Comparison of ENCODE assay signal across 27 cellular contexts in the genomic region with DNA sequence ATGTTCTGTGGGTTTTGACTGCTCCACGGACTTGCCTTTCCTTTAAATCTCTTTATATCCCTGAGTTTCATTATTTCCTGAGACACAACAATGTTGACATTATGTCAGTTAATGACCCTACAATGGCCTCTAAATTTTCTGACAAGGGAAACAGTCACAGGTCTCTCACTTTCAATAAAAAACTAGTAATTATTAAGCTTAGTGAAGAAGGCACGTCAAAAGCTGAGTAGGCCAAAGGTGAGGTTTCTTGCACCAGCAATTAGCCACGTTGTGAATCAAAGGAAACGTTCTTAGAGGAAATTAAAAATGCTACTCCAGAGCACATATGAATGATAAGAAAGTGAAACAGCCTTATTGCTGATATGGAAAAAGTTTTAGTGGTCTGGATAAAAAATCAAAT.
DNase-seq lines count a peak whose midpoint lies in the region; ATAC-seq and TF ChIP-seq lines count a peak whose summit lies in the region.
"Had no signal": no experiment of that assay in that cellular context is flagged by ENCODE, and none has a peak within 500 bp of the region (broad histone marks: within the 10 kb centered on the region; RNA-seq: fewer than 3 reads in every experiment).

No MANE protein-coding gene starts in this region.

- TF ChIP-seq CTCF in CD4-positive, alpha-beta T cell (IDR thresholded peaks at IDR 0.05) = no peak
- no peak for TF ChIP-seq CTCF in RWPE1 (conservative IDR thresholded peaks at IDR 0.05; ENCODE audit: low read depth)

- H3K36me3 Mint-ChIP-seq in CD4-positive, alpha-beta T cell (ENCODE audit: low read depth) = no peaks in the 10 kb centered on the region
- H3K36me3 Mint-ChIP-seq: CD4-positive, CD25-positive, alpha-beta regulatory T cell had no signal

- ATAC-seq in GM18511 (IDR thresholded peaks at IDR 0.05; ENCODE audit: unreplicated experiment) (peak; percentile 76), GM21619 (IDR thresholded peaks at IDR 0.05; ENCODE audit: unreplicated experiment) (peak; percentile 59), left colon (peak; percentile 82)
- ATAC-seq in CD4-positive, alpha-beta T cell (ENCODE audit: poor library complexity) = no peak
- ATAC-seq: HCT116 had no signal

- H3K4me3 Mint-ChIP-seq in CD4-positive, alpha-beta T cell = no peak overlapping the region
- H3K4me3 Mint-ChIP-seq: CD4-positive, CD25-positive, alpha-beta regulatory T cell; T-helper 1 cell treated with Interleukin-12 subunit alpha and Interleukin-12 subunit beta and Interleukin-4 antibody, amounts not matched to agents 30 μg/mL and 1 μg/mL, for 36 hours had no signal

- POLR2A ChIA-PET in CD4-positive, alpha-beta T cell (lab: Charles Lee) = no interaction called here
- POLR2A ChIA-PET in RWPE1 (lab: Yijun Ruan, JAX; ENCODE audit: low non-redundant PET) = no interaction called here

- no peak overlapping the region for H3K27ac Mint-ChIP-seq in CD4-positive, alpha-beta T cell
- H3K27ac Mint-ChIP-seq: CD4-positive, CD25-positive, alpha-beta regulatory T cell; T-helper 1 cell treated with Interleukin-12 subunit alpha and Interleukin-12 subunit beta and Interleukin-4 antibody, amounts not matched to agents 30 μg/mL and 1 μg/mL, for 36 hours had no signal

- no peaks in the 10 kb centered on the region for H3K9me3 ChIP-seq in CD4-positive, alpha-beta T cell (ENCODE audit: control insufficient read depth, low read length)
- H3K9me3 ChIP-seq: BLaER1, MG63, Peyer's patch had no signal

- intact Hi-C loops in left colon (cut with DNase I, micrococcal nuclease) = no loop called here
- intact Hi-C loops in CD4-positive, alpha-beta T cell (cut with DNase I, micrococcal nuclease) = no loop called here

- H3K9me3 Mint-ChIP-seq in CD4-positive, alpha-beta T cell = peaks cover 13% of the 10 kb centered on the region

- no peaks in the 10 kb centered on the region for H3K27me3 ChIP-seq in CD4-positive, alpha-beta T cell (ENCODE audit: control insufficient read depth, insufficient read depth, low read length)
- H3K27me3 ChIP-seq: BLaER1, MG63, Peyer's patch had no signal

- DNase-seq in HT-29 (ENCODE audit: low spot score) = peak; percentile 38
- no peak for DNase-seq in left colon
- DNase-seq in NOMO-1 treated with dmso at 0.1 percent for 144 hours (lab: John Stamatoyannopoulos, UW; ENCODE audit: unreplicated experiment) = no peak
- no peak for DNase-seq in NCI-H748 treated with DMSO at 0.1 percent for 48 hours (lab: John Stamatoyannopoulos, UW)
- DNase-seq in CD4-positive, alpha-beta T cell = no peak
- no peak for DNase-seq in RWPE1 (ENCODE audit: low spot score)
- DNase-seq: CD4-positive, CD25-positive, alpha-beta regulatory T cell; DMS 273 treated with DMSO at 0.1 percent for 48 hours; DMS79; EL; GDM1; IMR-90; KG1; MG63; NCI-H1105 treated with DMSO at 0.1 percent for 48 hours; NCI-H2029; NCI-H446; NCI-H524 treated with DMSO at 0.1 percent for 48 hours; OCI-M1; Peyer's patch; SIG-M5 had no signal

- H3K27ac ChIP-seq in CD4-positive, alpha-beta T cell (ENCODE audit: low read depth, low read length) = no peak overlapping the region
- H3K27ac ChIP-seq in RWPE1 = no peak overlapping the region
- H3K27ac ChIP-seq: BLaER1, SK-N-MC had no signal

- CTCF ChIA-PET in CD4-positive, alpha-beta T cell (lab: Charles Lee) = no interaction called here
- CTCF ChIA-PET in RWPE1 (lab: Yijun Ruan, JAX) = no interaction called here

- no peaks in the 10 kb centered on the region for H3K27me3 Mint-ChIP-seq in CD4-positive, alpha-beta T cell
- H3K27me3 Mint-ChIP-seq: CD4-positive, CD25-positive, alpha-beta regulatory T cell had no signal

- H3K4me1 Mint-ChIP-seq in CD4-positive, alpha-beta T cell (ENCODE audit: low read depth) = no peaks in the 10 kb centered on the region
- H3K4me1 Mint-ChIP-seq: CD4-positive, CD25-positive, alpha-beta regulatory T cell had no signal
